ENCODE assay signal across 8 cellular contexts in the genomic region with DNA sequence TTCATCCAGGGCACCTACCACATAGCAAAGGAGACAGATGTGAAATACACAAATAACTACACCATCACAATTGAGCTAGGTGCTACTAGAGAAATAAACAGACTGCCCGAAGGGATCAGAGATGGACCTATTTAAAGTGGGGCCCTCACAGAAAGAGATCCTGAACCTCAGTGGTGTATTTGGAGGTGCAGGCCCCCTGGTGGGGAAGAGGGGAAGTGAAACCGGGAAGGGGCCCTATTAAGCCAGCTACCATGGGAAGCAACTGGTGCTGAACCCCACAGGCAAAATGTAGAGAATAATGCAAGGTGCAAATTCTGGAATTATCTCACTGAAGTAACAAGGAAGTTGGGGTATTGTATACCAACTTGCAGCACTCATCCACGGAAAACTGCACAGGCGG.
DNase-seq lines count a peak whose midpoint lies in the region; ATAC-seq and TF ChIP-seq lines count a peak whose summit lies in the region.

No MANE protein-coding gene starts in this region.

- H3K27me3 ChIP-seq in BJ (ENCODE audit: control insufficient read depth, insufficient read depth, low read length) (no peaks in the 10 kb centered on the region), endodermal cell (ENCODE audit: control insufficient read depth, insufficient read depth, low read length, poor library complexity, severe bottlenecking) (no peaks in the 10 kb centered on the region), tibial artery (no peaks in the 10 kb centered on the region)

- POLR2A ChIA-PET in BJ (lab: Charles Lee), result no interaction called here

- intact Hi-C loops in tibial artery (cut with DNase I; ENCODE audit: low total_unique reads), result no loop called here

- ATAC-seq in GM21717 (IDR thresholded peaks at IDR 0.05; ENCODE audit: unreplicated experiment), result peak; percentile 67
- ATAC-seq in HG03108 (IDR thresholded peaks at IDR 0.05; ENCODE audit: unreplicated experiment), result no peak

- peaks cover 13% of the 10 kb centered on the region for H3K9me3 Mint-ChIP-seq in endodermal cell

- no peak overlapping the region for H3K4me3 Mint-ChIP-seq in endodermal cell

- H3K27ac Mint-ChIP-seq in endodermal cell, result no peak overlapping the region

- H3K4me1 ChIP-seq in endodermal cell (ENCODE audit: control insufficient read depth, insufficient read depth, low read length) (no peaks in the 10 kb centered on the region), tibial artery (no peaks in the 10 kb centered on the region)

- no peak overlapping the region for H3K9ac ChIP-seq in endodermal cell (ENCODE audit: extremely low read depth, low read length, poor library complexity, severe bottlenecking)

- WGBS in endodermal cell (ENCODE audit: insufficient coverage in 1 of 2, insufficient read length in 1 of 2), 2 experiments, result 71% methylated on average over 4 of the region's 4 CpGs; no CpG with 5 or more reads in 1 of the 2 experiments

- no peaks in the 10 kb centered on the region for H3K36me3 Mint-ChIP-seq in endodermal cell (ENCODE audit: low read depth)

- H3K4me3 ChIP-seq in BJ (ENCODE audit: low read depth, low read length), result no peak overlapping the region
- no peak overlapping the region for H3K4me3 ChIP-seq in endodermal cell (ENCODE audit: low read length)
- no peak overlapping the region for H3K4me3 ChIP-seq in tibial artery

- no peaks in the 10 kb centered on the region for H3K9me3 ChIP-seq in endodermal cell (ENCODE audit: control insufficient read depth, low read length)
- H3K9me3 ChIP-seq in tibial artery, result no peaks in the 10 kb centered on the region

- H3K27ac ChIP-seq in endodermal cell (ENCODE audit: low read depth, low read length), result no peak overlapping the region
- H3K27ac ChIP-seq in tibial artery, result no peak overlapping the region

- no peaks in the 10 kb centered on the region for H3K36me3 ChIP-seq in BJ (ENCODE audit: control insufficient read depth, insufficient read depth, low read length)
- no peaks in the 10 kb centered on the region for H3K36me3 ChIP-seq in endodermal cell (ENCODE audit: control insufficient read depth, insufficient read depth, low read length)
- no peaks in the 10 kb centered on the region for H3K36me3 ChIP-seq in tibial artery

- TF ChIP-seq CTCF in BJ (IDR thresholded peaks at IDR 0.05; ENCODE audit: insufficient read depth, low read depth, low read length), result peak; percentile 67
- peak; percentile 80 for TF ChIP-seq CTCF in endodermal cell (conservative IDR thresholded peaks at IDR 0.05)
- peak in 1 of 2 experiments; percentile 17 for TF ChIP-seq CTCF in tibial artery (IDR thresholded peaks at IDR 0.05)

- DNase-seq in BJ (ENCODE audit: low read depth), result no peak
- peak in 3 of 5 donors; percentile 1 to 3 (median 2) for DNase-seq in T-helper 1 cell
- peak; percentile 76 for DNase-seq in endodermal cell
- DNase-seq in stimulated activated CD4-positive, alpha-beta T cell treated with anti-CD3 and anti-CD28 coated beads, Interleukin-2, amount 100 ng/mL, for 48 hours, result peak; percentile 3 to 20
- no peak for DNase-seq in Ammon's horn (ENCODE audit: low spot score)
- DNase-seq in tibial artery, result no peak

- no peaks in the 10 kb centered on the region for H3K27me3 Mint-ChIP-seq in endodermal cell (ENCODE audit: insufficient read depth)

- no peaks in the 10 kb centered on the region for H3K4me1 Mint-ChIP-seq in endodermal cell

- CTCF ChIA-PET in BJ (lab: Yijun Ruan, JAX), result interaction anchor here (0.7 to 1.9 kb wide), 6 partner anchors 8 to 58 kb away, joined by 3 to 9 read pairs (median 4); no protein-coding TSS in a partner anchor

Comparison
In these comparisons a context has a peak if more than half of its experiments do, and no peak if none do; other contexts are left out.
1. DNase-seq: peak in T-helper 1 cell (3 of 5), endodermal cell (single experiment) and stimulated activated CD4-positive, alpha-beta T cell treated with anti-CD3 and anti-CD28 coated beads, Interleukin-2, amount 100 ng/mL, for 48 hours (2 of 2); none in BJ (single experiment), Ammon's horn (single experiment) and tibial artery (0 of 2).